In the genomic region with DNA sequence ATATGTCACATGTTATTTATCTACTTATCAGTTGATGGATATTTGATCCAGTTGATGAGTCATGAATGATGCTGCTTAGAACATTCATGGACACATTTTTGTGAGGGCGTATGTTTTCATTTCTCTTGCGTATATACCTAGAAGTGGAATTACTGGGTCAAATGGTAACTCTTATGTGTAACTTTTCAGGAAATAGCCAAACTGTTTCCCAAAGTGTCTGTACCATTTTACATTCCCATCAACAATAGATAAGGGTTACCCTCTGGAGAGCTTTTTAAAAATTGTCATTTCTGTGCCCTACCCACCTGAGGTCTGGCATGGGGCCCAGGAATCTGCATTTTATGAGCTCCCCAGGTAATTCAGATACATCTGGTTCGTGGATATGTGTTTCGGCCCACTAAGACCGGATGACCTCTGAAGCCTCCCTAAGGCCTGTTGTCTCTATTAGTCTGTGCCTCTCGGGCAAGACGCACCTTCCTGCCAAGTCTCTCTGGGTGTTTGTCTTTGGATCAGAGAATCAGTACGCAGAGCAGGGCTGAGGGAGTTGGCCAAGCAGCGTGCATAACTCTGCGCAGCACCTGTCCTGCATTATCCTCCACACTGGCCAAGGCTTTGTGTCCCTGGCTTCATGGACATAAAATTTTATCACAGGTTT, we compare ENCODE assay signal across 12 cellular contexts.
A peak's percentile ranks its signal among the peaks of the same experiment; 100 is the strongest.
DNase-seq lines count a peak whose midpoint lies in the region; ATAC-seq, FAIRE-seq and TF ChIP-seq lines count a peak whose summit lies in the region.
"Had no signal": no experiment of that assay in that cellular context is flagged by ENCODE, and none has a peak within 500 bp of the region (broad histone marks: within the 10 kb centered on the region; RNA-seq: fewer than 3 reads in every experiment).

No MANE protein-coding gene starts in this region.

- H3K4me3 ChIP-seq in astrocyte (ENCODE audit: insufficient read depth, low read depth, low read length), result no peak overlapping the region
- no peak overlapping the region for H3K4me3 ChIP-seq in transverse colon
- H3K4me3 ChIP-seq: cardiac muscle cell, MG63, upper lobe of right lung had no signal

- no peaks in the 10 kb centered on the region for H3K9me3 ChIP-seq in astrocyte (ENCODE audit: insufficient read depth, low read depth, low read length)
- no peaks in the 10 kb centered on the region for H3K9me3 ChIP-seq in transverse colon
- H3K9me3 ChIP-seq: MG63, upper lobe of right lung had no signal

- TF ChIP-seq CTCF in astrocyte (IDR thresholded peaks at IDR 0.05; ENCODE audit: insufficient read depth, low read depth, low read length) (no peak), transverse colon (IDR thresholded peaks at IDR 0.05) (no peak)

- H3K79me2 ChIP-seq in astrocyte (ENCODE audit: insufficient read depth, low read length), result no peaks in the 10 kb centered on the region

- intact Hi-C loops in transverse colon (cut with DNase I; ENCODE audit: low total_unique reads) (loop anchor here (5.0 kb wide), 1 partner anchor 361 kb away; no protein-coding TSS in a partner anchor), cardiac septum (cut with DNase I) (loop anchor here (5.0 kb wide), 1 partner anchor 66 kb away; no protein-coding TSS in a partner anchor)

- H3K27ac ChIP-seq in astrocyte (ENCODE audit: low read depth, low read length) (peak overlapping the region; percentile 99), transverse colon (peak overlapping the region; percentile 58 to 79 (median 74))
- H3K27ac ChIP-seq: cardiac muscle cell, upper lobe of right lung had no signal

- TF ChIP-seq EP300 in transverse colon (IDR thresholded peaks at IDR 0.05; ENCODE audit: low read depth), result no peak

- H4K20me1 ChIP-seq in astrocyte (ENCODE audit: insufficient read depth, low read length), result no peaks in the 10 kb centered on the region

- H3K4me2 ChIP-seq in astrocyte (ENCODE audit: low read length), result peak overlapping the region; percentile 65

- H3K27me3 Mint-ChIP-seq in astrocyte (ENCODE audit: low read depth, unreplicated experiment), result no peaks in the 10 kb centered on the region

- H2AFZ ChIP-seq in astrocyte (ENCODE audit: low read depth, low read length), result no peak overlapping the region

- no peak for ATAC-seq in HG03175 (IDR thresholded peaks at IDR 0.05; ENCODE audit: unreplicated experiment)

- in situ Hi-C loops in transverse colon (cut with MboI; ENCODE audit: low pct_ligation_motif_present in 1 of 4, low pct_unique_long_range_greater_than_20kb in 1 of 4, low sequenced_read_pairs in 3 of 4), result no loop called here

- H3K9me3 Mint-ChIP-seq in astrocyte (ENCODE audit: unreplicated experiment), result no peaks in the 10 kb centered on the region

- H3K4me1 Mint-ChIP-seq in astrocyte (ENCODE audit: low read depth, unreplicated experiment), result peaks cover 23% of the 10 kb centered on the region

- peak overlapping the region; percentile 97 for H3K27ac Mint-ChIP-seq in astrocyte (ENCODE audit: unreplicated experiment)
- H3K27ac Mint-ChIP-seq: nephron progenitor cell had no signal

- no peaks in the 10 kb centered on the region for H3K36me3 Mint-ChIP-seq in astrocyte (ENCODE audit: low read depth, unreplicated experiment)

- no peak overlapping the region for H3K4me3 Mint-ChIP-seq in astrocyte (ENCODE audit: unreplicated experiment)
- H3K4me3 Mint-ChIP-seq: nephron progenitor cell had no signal

- WGBS in transverse colon (ENCODE audit: low coverage in 1 of 2), 2 donors, result 35 to 52% methylated on average over 2 to 10 of the region's 10 CpGs

- H3K4me1 ChIP-seq in astrocyte (ENCODE audit: insufficient read depth, low read length) (peaks cover 32% of the 10 kb centered on the region), transverse colon (peaks cover 18 to 43% (median 23%) of the 10 kb centered on the region in 4 donors)
- H3K4me1 ChIP-seq: upper lobe of right lung had no signal

- H3K27me3 ChIP-seq in astrocyte (ENCODE audit: insufficient read depth, low read length) (no peaks in the 10 kb centered on the region), transverse colon (no peaks in the 10 kb centered on the region)
- H3K27me3 ChIP-seq: cardiac muscle cell, MG63, upper lobe of right lung had no signal

- H3K36me3 ChIP-seq in astrocyte (ENCODE audit: insufficient read depth, low read length) (no peaks in the 10 kb centered on the region), transverse colon (no peaks in the 10 kb centered on the region)
- H3K36me3 ChIP-seq: cardiac muscle cell, upper lobe of right lung had no signal

- TF ChIP-seq POLR2A in transverse colon (IDR thresholded peaks at IDR 0.05), result no peak

- DNase-seq in HT-29 (ENCODE audit: low spot score) (peak; percentile 42), astrocyte (ENCODE audit: low read depth) (peak; percentile 91), glomerular visceral epithelial cell (ENCODE audit: extremely low spot score) (peak; percentile 33), transverse colon (peak; percentile 74), NCI-H2081 treated with DMSO at 0.1 percent for 48 hours (lab: John Stamatoyannopoulos, UW) (no peak), cardiac septum (ENCODE audit: low spot score) (no peak)
- DNase-seq: NCI-H446 treated with DMSO at 0.1 percent for 48 hours, nephron progenitor cell, upper lobe of right lung had no signal

- H3K9ac ChIP-seq in astrocyte (ENCODE audit: low read length), result peak overlapping the region; percentile 88

- FAIRE-seq in astrocyte (lab: Jason Lieb, UNC), result no peak

Comparison
In these comparisons a context has a peak if more than half of its experiments do, and no peak if none do; other contexts are left out.
1. DNase-seq: peak in HT-29 (single experiment), astrocyte (single experiment), glomerular visceral epithelial cell (single experiment) and transverse colon (single experiment); none in NCI-H2081 treated with DMSO at 0.1 percent for 48 hours (single experiment) and cardiac septum (single experiment).